10 cellular contexts compared by ENCODE assay signal in genomic region chr9:129624947-129625346, GRCh38. TPM values are rescaled to one million over a fixed set of nuclear protein-coding genes. Genes with fewer than 3 reads are reported as not detected.
DNase-seq lines count a peak whose midpoint lies in the region; ATAC-seq and TF ChIP-seq lines count a peak whose summit lies in the region.
"Had no signal": no experiment of that assay in that cellular context is flagged by ENCODE, and none has a peak within 500 bp of the region (broad histone marks: within the 10 kb centered on the region; RNA-seq: fewer than 3 reads in every experiment).

No MANE protein-coding gene starts in this region.

- no peaks in the 10 kb centered on the region for H4K20me1 ChIP-seq in GM23248 (ENCODE audit: insufficient read depth)

- H3K79me2 ChIP-seq in GM23248 (ENCODE audit: insufficient read depth), result peaks cover 44% of the 10 kb centered on the region

- in situ Hi-C loops in GM23248 (cut with MboI), result no loop called here

- no peak overlapping the region for H3K4me2 ChIP-seq in GM23248 (ENCODE audit: unreplicated experiment)

- TF ChIP-seq CTCF in esophagus squamous epithelium (IDR thresholded peaks at IDR 0.05), result no peak

- ATAC-seq in HG03521 (IDR thresholded peaks at IDR 0.05; ENCODE audit: unreplicated experiment), result no peak
- no peak for ATAC-seq in GM21717 (IDR thresholded peaks at IDR 0.05; ENCODE audit: unreplicated experiment)

- H3K4me1 ChIP-seq in GM23248 (ENCODE audit: insufficient read depth) (peaks cover 37% of the 10 kb centered on the region), esophagus squamous epithelium (peaks cover 20 to 68% (median 30%) of the 10 kb centered on the region in 3 donors)

- peaks cover 40% of the 10 kb centered on the region for H3F3A ChIP-seq in GM23248 (ENCODE audit: insufficient read depth)

- H3K27me3 ChIP-seq in GM23248 (replicated peaks; ENCODE audit: insufficient read depth), result no peaks in the 10 kb centered on the region
- H3K27me3 ChIP-seq in esophagus squamous epithelium, result peaks cover 0 to 15% (median 0%) of the 10 kb centered on the region in 4 donors

- TF ChIP-seq POLR2A in esophagus squamous epithelium (IDR thresholded peaks at IDR 0.05), result no peak

- no peaks in the 10 kb centered on the region for H3K36me3 ChIP-seq in GM23248 (ENCODE audit: low read depth)
- H3K36me3 ChIP-seq in esophagus squamous epithelium, result no peaks in the 10 kb centered on the region

- H3K9me3 ChIP-seq in GM23248 (ENCODE audit: low read depth) (no peaks in the 10 kb centered on the region), esophagus squamous epithelium (no peaks in the 10 kb centered on the region)

- H3K4me3 ChIP-seq in GM23248, result no peak overlapping the region
- peak overlapping the region in 1 of 4 donors; percentile 86 for H3K4me3 ChIP-seq in esophagus squamous epithelium

- intact Hi-C loops in esophagus squamous epithelium (cut with DNase I), result no loop called here

- no peak overlapping the region for H3K9ac ChIP-seq in GM23248

- 31 to 35% methylated on average over 9 of the region's 9 CpGs for WGBS in GM23248 (ENCODE audit: low coverage in 1 of 2, low lambda C conversion rate in 2 of 2, missing lambda C conversion rate in 2 of 2), 2 experiments
- WGBS in esophagus squamous epithelium, 2 donors, result 20 to 25% methylated on average over 9 of the region's 9 CpGs

- no peaks in the 10 kb centered on the region for H3K9me2 ChIP-seq in GM23248 (ENCODE audit: insufficient read depth)

- 0 out of 2 replicates have a peak overlapping the region, but pooled peaks have one; percentile 33 for H2AFZ ChIP-seq in GM23248

- H3K27ac ChIP-seq in GM23248, result no peak overlapping the region
- H3K27ac ChIP-seq in esophagus squamous epithelium, result peak overlapping the region in 3 of 4 donors; percentile 93 to 95 (median 93)

- DNase-seq in AML-193 (lab: John Stamatoyannopoulos, UW), result peak; percentile 81 to 82
- no peak for DNase-seq in GM23248
- DNase-seq in SKM-1 (lab: John Stamatoyannopoulos, UW; ENCODE audit: unreplicated experiment), result peak; percentile 84
- no peak for DNase-seq in esophagus squamous epithelium (lab: John Stamatoyannopoulos, UW)
- DNase-seq in activated effector memory CD4-positive, alpha-beta T cell treated with Interleukin-2 at 50 U/mL for 16 hours, result no peak
- no peak for DNase-seq in NCI-H1694 (lab: John Stamatoyannopoulos, UW)

RNA-seq across cellular contexts. Expression of gene NTMT1, which starts 1.0 kb away (rescaled TPM):
- total RNA-seq in GM23248 (2014; rRNA removed; shearing (Covaris generic)), result 32.6 and 44.5 TPM in 2 replicates
- polyA plus RNA-seq in GM23248 (2016; fragmentation: Nextera tagmentation; extraction: Ambion mirVana), result 115 TPM in 2 replicates
- 10 to 100 TPM; 14.0 to 17.6 (median 16.0) TPM for total RNA-seq in esophagus squamous epithelium

RNA-seq across cellular contexts. Expression of gene C9orf50, which starts 4.0 kb away (rescaled TPM):
- total RNA-seq in GM23248 (2014; rRNA removed; shearing (Covaris generic)), result 0.32 TPM in 1 of 2 replicates, not detected in the other
- 0.23 and 0.56 TPM in 2 replicates for polyA plus RNA-seq in GM23248 (2016; fragmentation: Nextera tagmentation; extraction: Ambion mirVana)
- total RNA-seq in esophagus squamous epithelium, result not detected
- total RNA-seq: G401, kidney epithelial cell had no signal

RNA-seq across cellular contexts. Expression of gene ASB6, which starts 17.0 kb away (rescaled TPM):
- total RNA-seq in GM23248 (2014; rRNA removed; shearing (Covaris generic)), result 22.9 and 24.9 TPM in 2 replicates
- polyA plus RNA-seq in GM23248 (2016; fragmentation: Nextera tagmentation; extraction: Ambion mirVana), result 24.1 and 24.4 TPM in 2 replicates
- total RNA-seq in esophagus squamous epithelium, result 10 to 100 TPM; 15.4 to 22.5 (median 17.6) TPM

RNA-seq across cellular contexts. Expression of gene PRRX2, which starts 40.5 kb away (rescaled TPM):
- total RNA-seq in GM23248 (2014; rRNA removed; shearing (Covaris generic)), result 145 and 169 TPM in 2 replicates
- polyA plus RNA-seq in GM23248 (2016; fragmentation: Nextera tagmentation; extraction: Ambion mirVana), result 137 and 141 TPM in 2 replicates
- 1 to 10 TPM in 3 of 4 donors, under 1 TPM in 1; 0.82 to 3.8 (median 2.3) TPM for total RNA-seq in esophagus squamous epithelium
- total RNA-seq: G401, kidney epithelial cell had no signal

Comparison
In these comparisons a context has a peak if more than half of its experiments do, and no peak if none do; other contexts are left out.
1. DNase-seq: peak in AML-193 (2 of 2) and SKM-1 (single experiment); none in GM23248 (single experiment), esophagus squamous epithelium (single experiment), activated effector memory CD4-positive, alpha-beta T cell treated with Interleukin-2 at 50 U/mL for 16 hours (single experiment) and NCI-H1694 (single experiment).